13 cellular contexts compared by ENCODE assay signal in genomic region chr7:16801579-16801978, GRCh38. TPM values are rescaled to one million over a fixed set of nuclear protein-coding genes. Genes with fewer than 3 reads are reported as not detected.
DNase-seq lines count a peak whose midpoint lies in the region; ATAC-seq, FAIRE-seq and TF ChIP-seq lines count a peak whose summit lies in the region.
"Had no signal": no experiment of that assay in that cellular context is flagged by ENCODE, and none has a peak within 500 bp of the region (broad histone marks: within the 10 kb centered on the region; RNA-seq: fewer than 3 reads in every experiment).

No MANE protein-coding gene starts in this region.

- H3K9me2 ChIP-seq in SK-N-SH: no peaks in the 10 kb centered on the region

- peaks cover 15% of the 10 kb centered on the region for H3K4me1 Mint-ChIP-seq in type B pancreatic cell (ENCODE audit: unreplicated experiment)
- H3K4me1 Mint-ChIP-seq: CD4-positive, CD25-positive, alpha-beta regulatory T cell had no signal

- no peak overlapping the region for H4K91ac ChIP-seq in mesenchymal stem cell (ENCODE audit: low read length)

- H3K4me2 ChIP-seq in HepG2 (ENCODE audit: low read depth, low read length) (no peak overlapping the region), mesenchymal stem cell (ENCODE audit: low read length, poor library complexity, severe bottlenecking) (no peak overlapping the region), SK-N-SH (no peak overlapping the region)
- H3K4me2 ChIP-seq: GM23338 had no signal

- BruUV-seq in HepG2 (replicated peaks; lab: Mats Ljungman, UMichigan): no TSS peak

- no peak for ATAC-seq in HepG2
- no peak for ATAC-seq in right lobe of liver
- ATAC-seq in GM18868 (IDR thresholded peaks at IDR 0.05; ENCODE audit: unreplicated experiment): no peak

- H3K36me3 ChIP-seq in HepG2 (replicated peaks in 1 of 2; ENCODE audit: control insufficient read depth in 1 of 2, insufficient read depth in 2 of 2, low read length in 2 of 2) (no peaks in the 10 kb centered on the region), right lobe of liver (no peaks in the 10 kb centered on the region), SK-N-MC (ENCODE audit: insufficient read depth, low read length) (no peaks in the 10 kb centered on the region), mesenchymal stem cell (ENCODE audit: control insufficient read depth in 1 of 2, insufficient read depth in 2 of 2, low read depth in 1 of 2, low read length in 2 of 2) (no peaks in the 10 kb centered on the region), SK-N-SH (replicated peaks in 1 of 2; ENCODE audit: control insufficient read depth in 1 of 2, insufficient read depth in 2 of 2, low read length in 1 of 2) (no peaks in the 10 kb centered on the region)
- H3K36me3 ChIP-seq: BE2C had no signal

- POLR2A ChIA-PET in HepG2 (lab: Yijun Ruan, JAX) (interaction anchor here (1.0 kb wide), 1 partner anchor 497 kb away, joined by 4 read pairs; the partner anchor contains the start of gene AHR), SK-N-SH (lab: Yijun Ruan, JAX) (no interaction called here)

- intact Hi-C loops in HepG2 (cut with micrococcal nuclease; ENCODE audit: unreplicated experiment): loop anchor here (2.0 kb wide), 1 partner anchor 117 kb away; no protein-coding TSS in a partner anchor
- intact Hi-C loops in right lobe of liver (cut with DNase I): no loop called here

- peak overlapping the region; percentile 17 for H2AK5ac ChIP-seq in mesenchymal stem cell (ENCODE audit: low read length, severe bottlenecking)

- H3K79me2 ChIP-seq in HepG2 (ENCODE audit: insufficient read depth, low read length): no peaks in the 10 kb centered on the region
- no peaks in the 10 kb centered on the region for H3K79me2 ChIP-seq in SK-N-SH (ENCODE audit: insufficient read depth)

- peak overlapping the region; percentile 36 for H2BK15ac ChIP-seq in mesenchymal stem cell (ENCODE audit: low read depth, poor library complexity, severe bottlenecking)

- H3K27ac ChIP-seq in HepG2 (ENCODE audit: extremely low read length, insufficient read depth, low read length) (no peak overlapping the region), right lobe of liver (no peak overlapping the region), SK-N-MC (peak overlapping the region; percentile 28; the same call in 1 of the 2 replicates), mesenchymal stem cell (ENCODE audit: low read length, poor library complexity, severe bottlenecking) (no peak overlapping the region), SK-N-SH (ENCODE audit: low read depth in 2 of 2, low read length in 1 of 2) (no peak overlapping the region)

- H3K4me3 ChIP-seq in HepG2 (replicated peaks in 1 of 3; ENCODE audit: insufficient read depth in 1 of 3, low read depth in 2 of 3, low read length in 3 of 3): no peak overlapping the region
- no peak overlapping the region for H3K4me3 ChIP-seq in right lobe of liver
- no peak overlapping the region for H3K4me3 ChIP-seq in SK-N-MC
- H3K4me3 ChIP-seq in mesenchymal stem cell (ENCODE audit: insufficient read depth in 1 of 2, low read depth in 1 of 2, low read length in 2 of 2): no peak overlapping the region
- H3K4me3 ChIP-seq in SK-N-SH (ENCODE audit: low read depth in 2 of 2, low read length in 1 of 2): no peak overlapping the region
- H3K4me3 ChIP-seq: GM23338 had no signal

- H3F3A ChIP-seq in SK-N-SH (replicated peaks; ENCODE audit: insufficient read depth): no peaks in the 10 kb centered on the region

- peak overlapping the region in 1 of 2 experiments; percentile 33 for H2BK12ac ChIP-seq in mesenchymal stem cell (ENCODE audit: low read length in 2 of 2)

- no peak overlapping the region for H3K18ac ChIP-seq in mesenchymal stem cell (ENCODE audit: low read depth in 1 of 2, low read length in 2 of 2)

- H3K79me1 ChIP-seq in mesenchymal stem cell (replicated peaks; ENCODE audit: low read length, poor library complexity, severe bottlenecking): no peaks in the 10 kb centered on the region

- H3K27me3 ChIP-seq in HepG2 (ENCODE audit: control insufficient read depth in 1 of 2, insufficient read depth in 2 of 2, low read length in 2 of 2) (no peaks in the 10 kb centered on the region), right lobe of liver (no peaks in the 10 kb centered on the region), mesenchymal stem cell (ENCODE audit: control insufficient read depth in 1 of 2, insufficient read depth in 1 of 2, low read length in 2 of 2) (no peaks in the 10 kb centered on the region), SK-N-SH (ENCODE audit: insufficient read depth) (no peaks in the 10 kb centered on the region; the same call in 1 of the 2 replicates)
- H3K27me3 ChIP-seq: BE2C had no signal

- TF ChIP-seq POLR2A in HepG2 (IDR thresholded peaks at IDR 0.05; ENCODE audit: insufficient read depth in 1 of 2, low read depth in 2 of 2, low read length in 2 of 2) (no peak), right lobe of liver (IDR thresholded peaks at IDR 0.05) (no peak)

- no peak overlapping the region for H2BK5ac ChIP-seq in mesenchymal stem cell (ENCODE audit: low read depth, low read length, poor library complexity, severe bottlenecking)

- H3K27ac Mint-ChIP-seq in type B pancreatic cell: no peak overlapping the region
- H3K27ac Mint-ChIP-seq: CD4-positive, CD25-positive, alpha-beta regulatory T cell; GM23338 had no signal

- H3K4ac ChIP-seq in mesenchymal stem cell (ENCODE audit: low read depth in 1 of 2, low read length in 2 of 2): no peak overlapping the region

- DNase-seq in HepG2 (ENCODE audit: low spot score) (no peak), right lobe of liver (no peak), SK-N-MC (ENCODE audit: low read depth, low spot score) (no peak), mesenchymal stem cell (no peak), type B pancreatic cell (ENCODE audit: extremely low spot score, unreplicated experiment) (no peak), SK-N-SH (no peak)
- DNase-seq in activated T-cell treated with anti-CD3 and anti-CD28 coated beads, Interleukin-2, amount 50 U/mL, for 1 hour: no peak
- DNase-seq: BE2C, Right ventricle myocardium superior had no signal

- H3K4me1 ChIP-seq in HepG2 (ENCODE audit: insufficient read depth, low read length) (peaks cover 23% of the 10 kb centered on the region), right lobe of liver (no peaks in the 10 kb centered on the region), mesenchymal stem cell (ENCODE audit: control insufficient read depth, insufficient read depth, low read depth, low read length) (peaks cover 6% of the 10 kb centered on the region), SK-N-SH (ENCODE audit: control insufficient read depth in 1 of 2, insufficient read depth in 2 of 2, low read depth in 1 of 2, low read length in 1 of 2) (no peaks in the 10 kb centered on the region)
- H3K4me1 ChIP-seq: BE2C had no signal

- H3K36me3 Mint-ChIP-seq in type B pancreatic cell: peaks cover 4% of the 10 kb centered on the region
- H3K36me3 Mint-ChIP-seq: CD4-positive, CD25-positive, alpha-beta regulatory T cell had no signal

- H3K14ac ChIP-seq in mesenchymal stem cell (ENCODE audit: low read length in 2 of 2): no peak overlapping the region

- TF ChIP-seq RAD21 in HepG2 (CRISPR knock-in tag; IDR thresholded peaks at IDR 0.05): no peak
- no peak for TF ChIP-seq RAD21 in SK-N-SH (IDR thresholded peaks at IDR 0.05; ENCODE audit: low read length)

- no peak for TF ChIP-seq EP300 in HepG2 (IDR thresholded peaks at IDR 0.05; ENCODE audit: low read depth in 2 of 2, low read length in 2 of 2)
- TF ChIP-seq EP300 in HepG2 (CRISPR knock-in tag; IDR thresholded peaks at IDR 0.05; ENCODE audit: borderline replicate concordance): no peak
- TF ChIP-seq EP300 in SK-N-SH (IDR thresholded peaks at IDR 0.05; ENCODE audit: borderline replicate concordance in 1 of 2, low read depth in 1 of 2, low read length in 1 of 2): no peak

- H3K27me3 Mint-ChIP-seq in type B pancreatic cell: no peaks in the 10 kb centered on the region

- H3K9me3 ChIP-seq in HepG2 (ENCODE audit: low read length): no peaks in the 10 kb centered on the region
- no peaks in the 10 kb centered on the region for H3K9me3 ChIP-seq in right lobe of liver
- no peaks in the 10 kb centered on the region for H3K9me3 ChIP-seq in SK-N-MC (ENCODE audit: low read depth, low read length)
- no peaks in the 10 kb centered on the region for H3K9me3 ChIP-seq in mesenchymal stem cell (ENCODE audit: control insufficient read depth, low read length)
- H3K9me3 ChIP-seq in SK-N-SH: no peaks in the 10 kb centered on the region
- H3K9me3 ChIP-seq: BE2C had no signal

- H3K9me3 Mint-ChIP-seq in type B pancreatic cell: peaks cover 4% of the 10 kb centered on the region
- H3K9me3 Mint-ChIP-seq: CD4-positive, CD25-positive, alpha-beta regulatory T cell; GM23338 had no signal

- H3K9ac ChIP-seq in HepG2 (ENCODE audit: insufficient read depth, low read depth, low read length) (no peak overlapping the region), SK-N-MC (ENCODE audit: insufficient read length) (no peak overlapping the region), mesenchymal stem cell (ENCODE audit: low read length) (no peak overlapping the region), SK-N-SH (no peak overlapping the region)

- FAIRE-seq in HepG2 (lab: Jason Lieb, UNC): no peak
- FAIRE-seq: GM19239 had no signal

- CTCF ChIA-PET in HepG2 (lab: Yijun Ruan, JAX; ENCODE audit: low intra/inter-chr PET ratio, low total read pairs): interaction anchor here (3.0 kb wide), 1 partner anchor 116 kb away, joined by 15 read pairs; no protein-coding TSS in a partner anchor
- CTCF ChIA-PET in SK-N-SH (lab: Yijun Ruan, JAX): interaction anchor here (0.5 to 4.4 kb wide), 46 partner anchors 8 to 218 kb away, joined by 3 to 27 read pairs (median 4); partner anchors contain the start of genes AGR3 and TSPAN13

- no peak overlapping the region for H2BK120ac ChIP-seq in mesenchymal stem cell (ENCODE audit: low read depth, low read length)

- H3K23ac ChIP-seq in mesenchymal stem cell (ENCODE audit: low read length in 2 of 2): no peak overlapping the region

- no peak for TF ChIP-seq CTCF in HepG2 (CRISPR knock-in tag; IDR thresholded peaks at IDR 0.05)
- TF ChIP-seq CTCF in right lobe of liver (IDR thresholded peaks at IDR 0.05): no peak
- TF ChIP-seq CTCF in type B pancreatic cell (conservative IDR thresholded peaks at IDR 0.05): no peak
- TF ChIP-seq CTCF in SK-N-SH (IDR thresholded peaks at IDR 0.05): no peak

- in situ Hi-C loops in HepG2 (cut with HindIII; ENCODE audit: extremely low pct_ligation_motif_present, low pct_unique_long_range_greater_than_20kb): loop anchor here (5.0 kb wide), 1 partner anchor 116 kb away; no protein-coding TSS in a partner anchor

- H4K20me1 ChIP-seq in HepG2 (ENCODE audit: insufficient read depth, low read length) (no peaks in the 10 kb centered on the region), SK-N-SH (ENCODE audit: insufficient read depth) (no peaks in the 10 kb centered on the region)

- H2AFZ ChIP-seq in HepG2 (ENCODE audit: low read length) (no peak overlapping the region), mesenchymal stem cell (ENCODE audit: low read depth, low read length) (no peak overlapping the region), SK-N-SH (ENCODE audit: low read depth) (no peak overlapping the region)
- H2AFZ ChIP-seq: GM23338 had no signal

- H3K4me3 Mint-ChIP-seq in type B pancreatic cell: peak overlapping the region; percentile 51
- H3K4me3 Mint-ChIP-seq: CD4-positive, CD25-positive, alpha-beta regulatory T cell; GM23338 had no signal

- WGBS in HepG2 (ENCODE audit: low lambda C conversion rate): 42% methylated on average over 4 of the region's 4 CpGs
- WGBS in right lobe of liver (ENCODE audit: insufficient coverage, low coverage, low lambda C conversion rate, missing lambda C conversion rate): 68% methylated on average over 4 of the region's 4 CpGs
- 100% methylated on average over 4 of the region's 4 CpGs for WGBS in mesenchymal stem cell
- WGBS in SK-N-SH (ENCODE audit: low lambda C conversion rate): 24% methylated on average over 4 of the region's 4 CpGs

- no peak overlapping the region for H4K8ac ChIP-seq in mesenchymal stem cell (ENCODE audit: low read length)

RNA-seq across cellular contexts. Expression of gene AGR2, which starts 3.2 kb away (rescaled TPM):
- total RNA-seq in HepG2 (2016; rRNA removed; fragmentation: Illumina TruSeq; extraction: Trizol) (1.3 and 2.9 TPM in 2 replicates), right lobe of liver (under 1 TPM in 4 of 6 experiments, not detected in 2; 0.15 to 0.43 (median 0.33) TPM), type B pancreatic cell (ENCODE audit: low replicate concordance) (116 and 179 TPM in 2 replicates)
- 0.88 and 1.6 TPM in 2 replicates for total RNA-seq in HepG2 (2016; cell fraction: cytosol; rRNA removed; fragmentation: Illumina TruSeq; extraction: Trizol; ENCODE audit: low read depth)
- total RNA-seq in HepG2 (2016; cell fraction: insoluble cytoplasmic fraction; rRNA removed; fragmentation: Illumina TruSeq; extraction: Trizol): 2.5 and 2.9 TPM in 2 replicates
- 1.3 and 1.4 TPM in 2 replicates for total RNA-seq in HepG2 (2016; cell fraction: membrane; rRNA removed; fragmentation: Illumina TruSeq; extraction: Trizol)
- 3.7 and 5.2 TPM in 2 replicates for total RNA-seq in HepG2 (2016; cell fraction: nucleus; rRNA removed; fragmentation: Illumina TruSeq; extraction: Trizol)
- polyA plus RNA-seq in HepG2 (2011; rRNA removed) (1.7 and 2.2 TPM in 2 replicates), SK-N-SH (2012; rRNA removed) (not detected in 2 replicates)
- 5.0 and 7.9 TPM in 2 replicates for polyA plus RNA-seq in HepG2 (2011; cell fraction: cytosol; rRNA removed)
- polyA plus RNA-seq in HepG2 (2011; cell fraction: nucleus; rRNA removed): 0.51 and 1.4 TPM in 2 replicates
- polyA plus RNA-seq in HepG2 (2012): 1.3 and 2.3 TPM in 2 replicates
- 0.35 and 1.4 TPM in 2 replicates for polyA plus RNA-seq in HepG2 (2016; cell fraction: cytosol; fragmentation: Illumina TruSeq; extraction: Trizol; ENCODE audit: low read depth)
- polyA plus RNA-seq in HepG2 (2016; cell fraction: insoluble cytoplasmic fraction; fragmentation: Illumina TruSeq; extraction: Trizol; ENCODE audit: low read depth): 1.1 and 2.6 TPM in 2 replicates
- 0.48 and 1.1 TPM in 2 replicates for polyA plus RNA-seq in HepG2 (2016; cell fraction: membrane; fragmentation: Illumina TruSeq; extraction: Trizol; ENCODE audit: low read depth)
- polyA plus RNA-seq in HepG2 (2016; cell fraction: nucleus; fragmentation: Illumina TruSeq; extraction: Trizol; ENCODE audit: insufficient read depth, low read depth): 4.6 and 6.6 TPM in 2 replicates
- polyA minus RNA-seq in HepG2 (2011; rRNA and poly(A)+ RNA removed; ENCODE audit: low replicate concordance): 2.1 and 4.6 TPM in 2 replicates
- polyA minus RNA-seq in HepG2 (2011; cell fraction: cytosol; rRNA and poly(A)+ RNA removed): 0.88 and 1.9 TPM in 2 replicates
- 0.25 TPM in 1 of 2 replicates, not detected in the other for polyA minus RNA-seq in HepG2 (2011; cell fraction: nucleus; rRNA and poly(A)+ RNA removed)
- polyA plus RNA-seq in mesenchymal stem cell (2013, experiment 1 of 2): not detected
- not detected for polyA plus RNA-seq in mesenchymal stem cell (2013, experiment 2 of 2)
- polyA plus RNA-seq in SK-N-SH (2012; cell fraction: cytosol; rRNA removed): not detected in 2 replicates
- not detected in 2 replicates for polyA plus RNA-seq in SK-N-SH (2012; cell fraction: nucleus; rRNA removed)
- total RNA-seq: CD4-positive, CD25-positive, alpha-beta regulatory T cell; GM23338; Right ventricle myocardium superior had no signal
- polyA plus RNA-seq: CD4-positive, CD25-positive, alpha-beta regulatory T cell; GM23338 had no signal

RNA-seq across cellular contexts. Expression of gene TSPAN13, which starts 48.0 kb away (rescaled TPM):
- total RNA-seq in HepG2 (2016; rRNA removed; fragmentation: Illumina TruSeq; extraction: Trizol): 4.7 and 6.2 TPM in 2 replicates
- 3.1 and 3.7 TPM in 2 replicates for total RNA-seq in HepG2 (2016; cell fraction: cytosol; rRNA removed; fragmentation: Illumina TruSeq; extraction: Trizol; ENCODE audit: low read depth)
- 4.8 and 7.0 TPM in 2 replicates for total RNA-seq in HepG2 (2016; cell fraction: insoluble cytoplasmic fraction; rRNA removed; fragmentation: Illumina TruSeq; extraction: Trizol)
- total RNA-seq in HepG2 (2016; cell fraction: membrane; rRNA removed; fragmentation: Illumina TruSeq; extraction: Trizol): 5.3 and 5.7 TPM in 2 replicates
- total RNA-seq in HepG2 (2016; cell fraction: nucleus; rRNA removed; fragmentation: Illumina TruSeq; extraction: Trizol): 7.2 and 7.6 TPM in 2 replicates
- polyA plus RNA-seq in HepG2 (2011; rRNA removed): 5.8 and 6.4 TPM in 2 replicates
- polyA plus RNA-seq in HepG2 (2011; cell fraction: cytosol; rRNA removed): 2.9 and 4.7 TPM in 2 replicates
- polyA plus RNA-seq in HepG2 (2011; cell fraction: nucleus; rRNA removed): 0.72 and 1.4 TPM in 2 replicates
- 4.5 and 4.8 TPM in 2 replicates for polyA plus RNA-seq in HepG2 (2012)
- polyA plus RNA-seq in HepG2 (2016; cell fraction: cytosol; fragmentation: Illumina TruSeq; extraction: Trizol; ENCODE audit: low read depth): 6.5 and 8.4 TPM in 2 replicates
- 8.4 and 8.8 TPM in 2 replicates for polyA plus RNA-seq in HepG2 (2016; cell fraction: insoluble cytoplasmic fraction; fragmentation: Illumina TruSeq; extraction: Trizol; ENCODE audit: low read depth)
- 9.8 and 11.1 TPM in 2 replicates for polyA plus RNA-seq in HepG2 (2016; cell fraction: membrane; fragmentation: Illumina TruSeq; extraction: Trizol; ENCODE audit: low read depth)
- polyA plus RNA-seq in HepG2 (2016; cell fraction: nucleus; fragmentation: Illumina TruSeq; extraction: Trizol; ENCODE audit: insufficient read depth, low read depth): 18.0 and 18.5 TPM in 2 replicates
- polyA minus RNA-seq in HepG2 (2011; rRNA and poly(A)+ RNA removed; ENCODE audit: low replicate concordance): 2.2 and 2.7 TPM in 2 replicates
- polyA minus RNA-seq in HepG2 (2011; cell fraction: cytosol; rRNA and poly(A)+ RNA removed): 1.1 and 4.4 TPM in 2 replicates
- 1.0 and 1.5 TPM in 2 replicates for polyA minus RNA-seq in HepG2 (2011; cell fraction: nucleus; rRNA and poly(A)+ RNA removed)
- 10 to 100 TPM in 5 of 6 experiments, 1 to 10 TPM in 1; 7.1 to 43.2 (median 18.0) TPM for total RNA-seq in right lobe of liver
- polyA plus RNA-seq in mesenchymal stem cell (2013, experiment 1 of 2): 13.0 TPM
- 13.7 TPM for polyA plus RNA-seq in mesenchymal stem cell (2013, experiment 2 of 2)
- total RNA-seq in type B pancreatic cell (ENCODE audit: low replicate concordance): 65.1 and 99.5 TPM in 2 replicates
- polyA plus RNA-seq in SK-N-SH (2012; rRNA removed): 0.26 and 0.42 TPM in 2 replicates
- 0.71 and 0.77 TPM in 2 replicates for polyA plus RNA-seq in SK-N-SH (2012; cell fraction: cytosol; rRNA removed)
- polyA plus RNA-seq in SK-N-SH (2012; cell fraction: nucleus; rRNA removed): 0.12 and 0.37 TPM in 2 replicates

Comparison
In these comparisons a context has a peak if more than half of its experiments do, and no peak if none do; other contexts are left out.
1. RNA of gene AGR2, which starts 3.2 kb away (total RNA-seq): 116 to 179 TPM in type B pancreatic cell; 0.88 to 5.2 TPM in HepG2 and 0.15 to 0.43 TPM in right lobe of liver; every median in the first group is over 10 times any median in the second.